ENCODE assay signal across 8 cellular contexts in genomic region chr3:184135149-184135910, GRCh38. TPM values are rescaled to one million over a fixed set of nuclear protein-coding genes. Genes with fewer than 3 reads are reported as not detected.
A peak's percentile ranks its signal among the peaks of the same experiment; 100 is the strongest.
DNase-seq lines count a peak whose midpoint lies in the region; ATAC-seq, FAIRE-seq and TF ChIP-seq lines count a peak whose summit lies in the region.

Gene EIF2B5 (plus strand): TSS chr3:184135358. CDS start chr3:184135386, 28 bp downstream.

- intact Hi-C loops in left cardiac atrium (cut with DNase I), result loop anchor here in 1 of 2 donors (2.0 kb wide), 1 partner anchor 119 kb away; the partner anchor contains the start of gene ABCC5
- intact Hi-C loops in prostate gland (cut with DNase I), result loop anchor here (2.0 to 5.0 kb wide), 3 partner anchors 42 to 238 kb away; partner anchors contain the start of genes ALG3 and EEF1AKMT4

- DNase-seq in GM12892 (ENCODE audit: insufficient read length), result peak; percentile 77
- DNase-seq in NCI-H146 (lab: John Stamatoyannopoulos, UW), result peak; percentile 99
- DNase-seq in T-helper 1 cell, result peak; percentile 70 to 92 (median 79)
- peak; percentile 85 for DNase-seq in amniotic epithelial cell (ENCODE audit: low read depth)
- DNase-seq in left cardiac atrium, result peak; percentile 94
- peak; percentile 88 for DNase-seq in prostate gland (ENCODE audit: low spot score)
- peak; percentile 92 for DNase-seq in urothelium cell line (ENCODE audit: low spot score)

- H3K27me3 ChIP-seq in prostate gland (replicated peaks; ENCODE audit: insufficient read depth), result no peaks in the 10 kb centered on the region

- peak within 1 kb of the TSS; percentile 68 to 92 for H3K4me3 ChIP-seq in prostate gland

- H3K36me3 ChIP-seq in prostate gland, result no peaks in the 10 kb centered on the region

- H3K27ac ChIP-seq in prostate gland, result peak within 1 kb of the TSS; percentile 94

- H3K9me3 ChIP-seq in prostate gland, result no peaks in the 10 kb centered on the region

- TF ChIP-seq CTCF in prostate gland (IDR thresholded peaks at IDR 0.05), result peak; percentile 38 to 80 (median 59)

- TF ChIP-seq POLR2A in GM12892 (IDR thresholded peaks at IDR 0.05; ENCODE audit: low read depth, low read length) (peak; percentile 91), prostate gland (IDR thresholded peaks at IDR 0.05) (peak; percentile 49)

- FAIRE-seq in GM12892 (lab: Jason Lieb, UNC) (peak; percentile 96), urothelium cell line (lab: Jason Lieb, UNC) (peak; percentile 67)

- ATAC-seq in HG02852 (IDR thresholded peaks at IDR 0.05; ENCODE audit: unreplicated experiment) (peak; percentile 82), left cardiac atrium (peak; percentile 95 to 96)

- under 1% methylated on average over 56 of the region's 56 CpGs for WGBS in prostate gland

- H3K4me1 ChIP-seq in prostate gland (replicated peaks), result peaks cover 16% of the 10 kb centered on the region

RNA-seq across cellular contexts. Expression of gene EIF2B5, which starts in this region (rescaled TPM):
- 33.8 TPM for polyA plus RNA-seq in GM12892 (2012; ENCODE audit: missing spikeins)
- total RNA-seq in left cardiac atrium, result 10 to 100 TPM; 29.1 to 30.5 TPM
- 10 to 100 TPM; 54.9 to 61.5 TPM for total RNA-seq in prostate gland

Comparison
In these comparisons a context has a peak if more than half of its experiments do, and no peak if none do; other contexts are left out.
1. Peak in every context shown above with its lines: DNase-seq, ATAC-seq, H3K4me3 ChIP-seq and H3K27ac ChIP-seq.